Comparison of ENCODE assay signal across 22 cellular contexts in genomic region chr10:63723320-63723719, GRCh38.
"Had no signal": no experiment of that assay in that cellular context is flagged by ENCODE, and none has a peak within 500 bp of the region (broad histone marks: within the 10 kb centered on the region; RNA-seq: fewer than 3 reads in every experiment).

No MANE protein-coding gene starts in this region.

- DNase-seq: activated B cell treated with CpG ODN at 0.5 μM for 24 hours; activated CD4-positive, alpha-beta T cell treated with anti-CD3 and anti-CD28 coated beads for 4 hours; activated CD4-positive, alpha-beta T cell treated with anti-CD3 and anti-CD28 coated beads, Interleukin-2, amount 50 U/mL, for 48 hours; activated CD8-positive, alpha-beta memory T cell treated with anti-CD3 and anti-CD28 coated beads, Interleukin-2, amount 50 U/mL, for 48 hours; activated naive CD4-positive, alpha-beta T cell; activated T-cell treated with anti-CD3 and anti-CD28 coated beads, Interleukin-2, amount 50 U/mL, for 4 hours; amygdala; cerebellar nuclear complex; cortex of kidney; endodermal cell; heart right ventricle; left colon; lower lobe of right lung; naive B cell; stimulated activated CD4-positive, alpha-beta T cell treated with anti-CD3 and anti-CD28 coated beads, Interleukin-12 subunit alpha, Interleukin-12 subunit beta, amount 100 ng/mL, for 4 hours; stimulated activated CD4-positive, alpha-beta T cell treated with anti-CD3 and anti-CD28 coated beads, Interleukin-4, amount 100 ng/mL, for 4 hours; stimulated activated naive CD8-positive, alpha-beta T cell treated with anti-CD3 and anti-CD28 coated beads, Interleukin-15, Interleukin-2, amounts not matched to agents 100 U/mL and 50 U/mL, for 24 hours; T-helper 9 cell had no signal

- H3K36me3 ChIP-seq: heart right ventricle, lower lobe of right lung had no signal

- H3K27ac ChIP-seq: epithelial cell of prostate had no signal

- ATAC-seq: activated T-cell treated with anti-CD3 and anti-CD28 coated beads, Interleukin-2, amount 50 U/mL, for 4 hours; left colon had no signal

- H3K4me3 ChIP-seq: heart right ventricle, lower lobe of right lung had no signal

- H3K27ac Mint-ChIP-seq: activated B cell treated with CpG ODN at 0.5 μM for 24 hours; activated T-helper 2 cell treated with anti-CD3 and anti-CD28 coated beads, Interferon-gamma antibody, Interleukin-2, Interleukin-4, amounts not matched to agents 10 μg/mL and 5 μg/mL and 100 μg/mL, durations not matched to agents 14 hours and 24 hours and 36 hours; endodermal cell; progenitor cell of endocrine pancreas had no signal

- H3K4me3 Mint-ChIP-seq: activated B cell treated with CpG ODN at 0.5 μM for 24 hours; activated T-cell treated with anti-CD3 and anti-CD28 coated beads, Interleukin-2, amount 50 U/mL, for 4 hours; endodermal cell; naive B cell; neural crest cell had no signal

- H3K36me3 Mint-ChIP-seq: naive B cell had no signal

- H3K9me3 ChIP-seq: heart right ventricle, lower lobe of right lung had no signal

- H3K9me3 Mint-ChIP-seq: activated B cell treated with CpG ODN at 0.5 μM for 24 hours; activated T-cell treated with anti-CD3 and anti-CD28 coated beads, Interleukin-2, amount 50 U/mL, for 4 hours; activated T-helper 2 cell treated with anti-CD3 and anti-CD28 coated beads, Interferon-gamma antibody, Interleukin-2, Interleukin-4, amounts not matched to agents 10 μg/mL and 5 μg/mL and 100 μg/mL, durations not matched to agents 14 hours and 24 hours and 36 hours; endodermal cell; neural crest cell had no signal
